ENCODE assay signal across 14 cellular contexts in the genomic region with DNA sequence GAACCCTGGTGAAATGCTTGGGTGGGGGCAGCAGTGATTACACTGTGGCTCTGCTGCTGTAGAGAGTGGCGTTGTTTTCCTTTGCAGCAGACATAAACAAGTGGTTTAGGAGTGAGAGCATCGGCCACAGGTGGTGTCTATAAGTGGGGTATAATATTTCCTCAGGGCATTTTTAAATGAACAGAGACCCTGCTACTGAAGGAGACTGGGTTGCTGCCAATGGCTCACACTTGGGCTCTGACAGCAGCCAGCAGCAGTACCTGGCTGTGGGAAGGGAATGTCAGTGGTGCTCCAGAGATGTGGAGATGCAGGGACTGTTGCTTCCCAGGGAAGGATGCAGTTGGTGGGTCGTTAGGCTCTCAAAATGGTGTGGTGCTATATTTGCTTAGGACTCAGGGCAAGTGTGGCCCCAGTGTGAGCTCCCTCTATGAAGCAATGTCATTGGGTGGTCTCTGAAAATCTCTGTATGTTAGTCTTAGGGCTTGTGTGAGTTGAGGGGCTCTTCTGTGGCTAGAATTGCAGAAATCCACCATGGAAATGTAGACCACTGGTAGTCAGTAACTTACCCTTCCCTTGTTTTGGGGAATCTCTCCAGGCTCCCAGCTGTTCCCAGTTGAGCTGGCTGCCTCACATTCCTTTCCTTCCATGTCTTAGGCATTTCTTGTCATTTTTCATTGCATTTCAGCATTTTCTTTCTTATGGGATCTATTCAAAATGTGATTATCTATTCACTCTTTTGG.
"Had no signal": no experiment of that assay in that cellular context is flagged by ENCODE, and none has a peak within 500 bp of the region (broad histone marks: within the 10 kb centered on the region; RNA-seq: fewer than 3 reads in every experiment).

No MANE protein-coding gene starts in this region.

- DNase-seq: activated CD4-positive, alpha-beta T cell treated with anti-CD3 and anti-CD28 coated beads, Interleukin-2, amount 10 ng/mL, durations not matched to agents 7 days and 5 days; activated CD8-positive, alpha-beta memory T cell treated with anti-CD3 and anti-CD28 coated beads, Interleukin-2, amount 50 U/mL, for 48 hours; activated gamma-delta T cell treated with Interleukin-2 at 50 U/mL for 16 hours; activated naive CD8-positive, alpha-beta T cell treated with anti-CD3 and anti-CD28 coated beads, Interleukin-2, amount 10 ng/mL, durations not matched to agents 7 days and 5 days; activated T-cell treated with anti-CD3 and anti-CD28 coated beads, Interleukin-2, amount 50 U/mL, for 72 hours; central memory CD4-positive, alpha-beta T cell; effector CD8-positive, alpha-beta T cell; esophagus squamous epithelium; hippocampal formation; mesenchymal stem cell; nucleus accumbens; stimulated activated CD4-positive, alpha-beta T cell treated with anti-CD3 and anti-CD28 coated beads, Interleukin-2, amount 100 ng/mL, for 48 hours; stimulated activated naive B cell treated with anti-CD40 and anti-IgM and Interleukin-4, amounts not matched to agents 10 μg/mL and 1 μg/mL and 100 μg/mL, for 72 hours; thyroid gland had no signal
